ENCODE assay signal across 18 cellular contexts in the genomic region with DNA sequence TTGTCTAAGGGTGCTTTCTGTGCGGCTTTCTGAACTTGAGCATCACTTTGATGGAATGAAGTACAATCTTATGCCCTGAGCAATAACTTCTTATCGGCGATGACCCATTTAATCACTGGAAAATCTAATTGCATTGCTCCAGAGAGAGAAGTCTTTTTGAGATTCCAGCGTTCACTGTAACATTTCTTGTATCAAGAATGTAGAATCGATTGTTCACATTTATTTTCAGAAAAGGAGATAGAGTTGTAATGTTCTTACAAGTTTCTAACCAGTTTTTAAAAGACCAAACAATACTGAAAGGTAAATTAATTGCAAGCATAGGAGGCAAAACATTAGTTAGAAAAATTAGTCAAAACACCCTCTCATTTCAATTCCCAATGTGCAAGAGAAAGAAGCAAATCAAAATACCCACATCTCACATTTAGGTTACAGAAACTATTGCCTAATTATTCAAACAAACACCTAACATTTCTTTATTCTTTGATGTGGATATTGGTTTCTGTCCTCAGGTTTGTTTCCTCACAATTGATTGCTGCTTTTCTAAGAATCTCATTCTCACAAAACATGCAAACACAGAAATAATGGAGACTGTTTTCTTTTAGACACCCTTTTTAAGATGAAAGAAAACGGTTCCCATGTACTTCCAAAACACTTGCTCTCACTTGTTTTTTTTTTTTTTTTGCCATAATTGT. TPM values are rescaled to one million over a fixed set of nuclear protein-coding genes. Genes with fewer than 3 reads are reported as not detected.
"Had no signal": no experiment of that assay in that cellular context is flagged by ENCODE, and none has a peak within 500 bp of the region (broad histone marks: within the 10 kb centered on the region; RNA-seq: fewer than 3 reads in every experiment).

No MANE protein-coding gene starts in this region.

- H3K27ac Mint-ChIP-seq: activated naive CD4-positive, alpha-beta T cell treated with anti-CD3 and anti-CD28 coated beads, Interleukin-2, amount 10 ng/mL, durations not matched to agents 7 days and 5 days had no signal

- DNase-seq: activated CD4-positive, alpha-beta T cell treated with anti-CD3 and anti-CD28 coated beads for 4 hours; activated CD8-positive, alpha-beta memory T cell treated with anti-CD3 and anti-CD28 coated beads, Interleukin-2, amount 50 U/mL, for 48 hours; activated naive CD4-positive, alpha-beta T cell treated with anti-CD3 and anti-CD28 coated beads, Interleukin-2, amount 10 ng/mL, durations not matched to agents 7 days and 5 days; adrenal gland; dorsolateral prefrontal cortex; mammary epithelial cell; stimulated activated CD4-positive, alpha-beta T cell treated with anti-CD3 and anti-CD28 coated beads, Interleukin-12 subunit alpha, Interleukin-12 subunit beta, amount 100 ng/mL, for 4 hours; stimulated activated CD4-positive, alpha-beta T cell treated with anti-CD3 and anti-CD28 coated beads, Interleukin-2, amount 100 ng/mL, for 24 hours; T-helper 1 cell; uterus had no signal

- H3K9ac ChIP-seq: parathyroid adenoma had no signal

- H2AFZ ChIP-seq: hepatocyte, parathyroid adenoma had no signal

- H3K79me2 ChIP-seq: hepatocyte, parathyroid adenoma had no signal

- H3K27ac ChIP-seq: adrenal gland, cardiac muscle cell, dorsolateral prefrontal cortex, hepatocyte, neutrophil, parathyroid adenoma, tibial nerve, uterus had no signal

- ATAC-seq: esophagus mucosa, left lobe of liver had no signal

- H3K9me3 ChIP-seq: adrenal gland, neutrophil, uterus had no signal

- H3K4me3 Mint-ChIP-seq: activated naive CD4-positive, alpha-beta T cell treated with anti-CD3 and anti-CD28 coated beads, Interleukin-2, amount 10 ng/mL, durations not matched to agents 7 days and 5 days had no signal

RNA-seq across cellular contexts. Expression of a gene that starts 14.8 kb away (rescaled TPM):
- total RNA-seq: adrenal gland, cardiac muscle cell, esophagus mucosa, hepatocyte, left lobe of liver, mammary epithelial cell, tibial nerve, uterus had no signal
- polyA plus RNA-seq: adrenal gland, cardiac muscle cell, hepatocyte, keratinocyte, mammary epithelial cell had no signal
